ENCODE assay signal across 12 cellular contexts in the genomic region with DNA sequence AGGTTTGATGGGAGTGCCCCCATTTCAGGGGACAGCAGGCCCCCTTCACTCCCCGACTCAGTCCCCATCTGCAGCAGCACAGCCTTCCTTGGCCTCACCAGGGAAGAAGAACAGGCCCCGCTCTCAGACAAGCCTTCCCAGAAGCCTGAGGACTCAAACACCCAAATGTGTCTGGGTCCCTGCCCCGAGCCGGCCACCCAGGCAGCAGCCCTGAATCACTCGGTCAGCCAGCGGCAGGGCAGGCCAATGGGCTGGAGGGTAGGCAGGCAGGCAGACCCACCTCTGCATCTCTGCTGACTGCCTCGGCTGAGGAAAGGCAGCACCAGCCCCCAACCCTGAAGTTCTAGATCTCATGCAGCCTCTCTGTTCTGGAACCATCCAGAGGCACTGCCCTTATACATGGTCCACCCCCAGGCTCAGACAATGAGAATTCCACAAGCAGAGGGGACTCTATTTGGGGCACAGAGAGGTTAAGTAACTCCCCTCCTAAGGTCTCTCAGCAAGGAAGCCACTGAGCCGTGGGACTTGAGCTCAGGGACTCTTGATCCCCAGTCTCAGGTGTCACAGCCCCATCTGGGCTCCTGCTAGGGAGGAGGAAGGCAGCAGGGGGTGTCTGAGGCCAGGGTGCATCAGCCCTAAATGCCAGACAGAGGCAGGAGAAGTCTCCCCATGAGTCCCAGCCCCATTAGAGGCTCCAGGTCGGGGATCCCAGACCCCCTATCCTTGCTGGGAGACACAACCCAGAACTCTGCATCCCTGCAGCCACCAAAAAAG. TPM values are rescaled to one million over a fixed set of nuclear protein-coding genes. Genes with fewer than 3 reads are reported as not detected.
DNase-seq lines count a peak whose midpoint lies in the region; ATAC-seq lines count a peak whose summit lies in the region.
"Had no signal": no experiment of that assay in that cellular context is flagged by ENCODE, and none has a peak within 500 bp of the region (broad histone marks: within the 10 kb centered on the region; RNA-seq: fewer than 3 reads in every experiment).

No MANE protein-coding gene starts in this region.

- peak overlapping the region; percentile 91 to 94 for H3K27ac Mint-ChIP-seq in T-cell

- H3K4me1 Mint-ChIP-seq in T-cell: peaks cover 72 to 78% (median 75%) of the 10 kb centered on the region in 3 donors

- POLR2A ChIA-PET in T-cell (lab: Charles Lee): no interaction called here

- H3K27me3 Mint-ChIP-seq in T-cell: no peaks in the 10 kb centered on the region

- no peaks in the 10 kb centered on the region for H3K27me3 ChIP-seq in duodenal mucosa (ENCODE audit: control insufficient read depth in 1 of 2, insufficient read depth in 2 of 2, low read length in 2 of 2)
- H3K27me3 ChIP-seq: pancreas had no signal

- no peaks in the 10 kb centered on the region for H3K36me3 ChIP-seq in duodenal mucosa (ENCODE audit: control insufficient read depth in 1 of 2, insufficient read depth in 2 of 2, low read length in 2 of 2)
- H3K36me3 ChIP-seq: pancreas had no signal

- H3K36me3 Mint-ChIP-seq in T-cell: no peaks in the 10 kb centered on the region

- H3K4me1 ChIP-seq in duodenal mucosa (ENCODE audit: control insufficient read depth in 1 of 2, insufficient read depth in 2 of 2, low read length in 2 of 2): peaks cover 0 to 7% of the 10 kb centered on the region in 2 donors
- H3K4me1 ChIP-seq: pancreas had no signal

- H3K9me3 ChIP-seq in duodenal mucosa (ENCODE audit: control insufficient read depth in 1 of 2, low read length in 2 of 2): no peaks in the 10 kb centered on the region
- H3K9me3 ChIP-seq: pancreas had no signal

- CTCF ChIA-PET in T-cell (lab: Charles Lee): interaction anchor here (1.1 to 1.6 kb wide), 4 partner anchors 29 to 75 kb away, joined by 4 to 8 read pairs (median 4); no protein-coding TSS in a partner anchor

- H3K4me3 Mint-ChIP-seq in T-cell: peak overlapping the region; percentile 73 to 80 (median 76)

- H3K9me3 Mint-ChIP-seq in T-cell: no peaks in the 10 kb centered on the region

- H3K4me3 ChIP-seq in duodenal mucosa (ENCODE audit: low read depth in 1 of 2, low read length in 2 of 2): peak overlapping the region; percentile 23 to 59
- H3K4me3 ChIP-seq: pancreas had no signal

- DNase-seq in stimulated activated CD8-positive, alpha-beta memory T cell treated with anti-CD3 and anti-CD28 coated beads, Interleukin-12 subunit alpha, Interleukin-12 subunit beta, amount 100 ng/mL, for 1 hour (ENCODE audit: low read depth): peak; percentile 37
- DNase-seq in stimulated activated CD8-positive, alpha-beta memory T cell treated with anti-CD3 and anti-CD28 coated beads, Interleukin-4, amount 100 ng/mL, for 48 hours: no peak
- DNase-seq in T-cell (peak in 32 of 34 experiments; percentile 12 to 62 (median 40)), NCI-H510A (lab: John Stamatoyannopoulos, UW) (no peak), NCI-H1930 (lab: John Stamatoyannopoulos, UW) (no peak)
- DNase-seq in stimulated activated CD4-positive, alpha-beta T cell treated with anti-CD3 and anti-CD28 coated beads, Interleukin-1b, Interleukin-23, amount 100 ng/mL, for 48 hours: no peak
- DNase-seq: NCI-H526 had no signal

- H3K27ac ChIP-seq in duodenal mucosa (ENCODE audit: low read depth, low read length): no peak overlapping the region
- H3K27ac ChIP-seq: pancreas had no signal

- H3K9ac ChIP-seq in duodenal mucosa (ENCODE audit: low read depth in 1 of 2, low read length in 2 of 2): peak overlapping the region; percentile 39 to 45

- ATAC-seq in T-cell (replicated peaks in 1 of 4): peak; percentile 35 to 61 (median 53)
- ATAC-seq in GM21619 (IDR thresholded peaks at IDR 0.05; ENCODE audit: unreplicated experiment): no peak
- ATAC-seq: activated CD4-positive, CD25-positive, alpha-beta regulatory T cell treated with anti-CD3 and anti-CD28 coated beads, Interleukin-2, amount 50 U/mL, for 24 hours; pancreas had no signal

RNA-seq across cellular contexts. Expression of gene RUNX3, which starts 33.2 kb away (rescaled TPM):
- 100 to 1,000 TPM; 140 to 220 (median 145) TPM for total RNA-seq in T-cell
- total RNA-seq: dermis microvascular lymphatic vessel endothelial cell had no signal

Comparison
In these comparisons a context has a peak if more than half of its experiments do, and no peak if none do; other contexts are left out.
1. DNase-seq: peak in stimulated activated CD8-positive, alpha-beta memory T cell treated with anti-CD3 and anti-CD28 coated beads, Interleukin-12 subunit alpha, Interleukin-12 subunit beta, amount 100 ng/mL, for 1 hour (single experiment) and T-cell (32 of 34); none in stimulated activated CD8-positive, alpha-beta memory T cell treated with anti-CD3 and anti-CD28 coated beads, Interleukin-4, amount 100 ng/mL, for 48 hours (single experiment), NCI-H510A (single experiment), NCI-H1930 (0 of 2) and stimulated activated CD4-positive, alpha-beta T cell treated with anti-CD3 and anti-CD28 coated beads, Interleukin-1b, Interleukin-23, amount 100 ng/mL, for 48 hours (single experiment).